ENCODE assay signal across 23 cellular contexts in the genomic region with DNA sequence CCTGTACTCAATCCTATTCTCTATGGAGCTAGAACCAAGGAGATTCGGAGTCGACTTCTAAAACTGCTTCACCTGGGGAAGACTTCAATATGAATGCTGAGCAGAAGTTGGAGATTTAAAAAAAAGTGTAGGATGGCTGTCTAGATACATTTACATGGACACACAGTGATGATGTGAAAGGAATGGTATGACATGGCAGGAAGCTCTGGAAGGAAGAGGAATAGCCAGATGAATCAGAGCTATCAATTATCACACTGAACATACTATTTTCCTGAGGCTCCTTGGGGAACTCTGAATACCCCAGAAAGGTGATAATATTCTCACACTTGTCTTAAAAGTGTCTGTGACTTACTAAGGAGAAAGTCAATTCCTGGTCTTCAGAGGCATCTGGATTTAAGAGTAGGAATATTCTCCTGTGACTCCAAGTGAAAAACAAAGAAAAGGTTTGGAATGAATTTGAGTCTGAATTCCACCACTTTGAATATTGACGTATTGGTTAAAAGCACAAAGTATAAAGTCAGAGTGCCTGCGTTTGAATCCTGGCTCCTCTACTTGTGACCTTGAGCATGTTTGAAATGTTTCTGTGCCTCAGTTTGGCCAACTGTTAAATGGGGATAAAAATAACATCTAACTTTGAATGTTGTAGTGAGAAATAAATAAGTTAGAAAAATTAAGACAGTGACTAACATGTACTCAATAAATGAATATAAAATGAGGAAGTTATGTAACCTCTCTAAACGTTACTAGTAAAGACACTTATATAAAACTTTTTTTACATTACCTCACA. TPM values are rescaled to one million over a fixed set of nuclear protein-coding genes. Genes with fewer than 3 reads are reported as not detected.
DNase-seq lines count a peak whose midpoint lies in the region; ATAC-seq, FAIRE-seq and TF ChIP-seq lines count a peak whose summit lies in the region.
"Had no signal": no experiment of that assay in that cellular context is flagged by ENCODE, and none has a peak within 500 bp of the region (broad histone marks: within the 10 kb centered on the region; RNA-seq: fewer than 3 reads in every experiment).

No MANE protein-coding gene starts in this region.

- no peaks in the 10 kb centered on the region for H3K27me3 ChIP-seq in K562 (ENCODE audit: control insufficient read depth in 2 of 2, insufficient read depth in 2 of 2, low read length in 2 of 2)

- peaks cover 4 to 5% of the 10 kb centered on the region in 2 experiments; a peak in 1 of 5 replicates for H3K4me1 ChIP-seq in K562 (replicated peaks in 1 of 2; ENCODE audit: control insufficient read depth in 2 of 2, insufficient read depth in 2 of 2, low read length in 2 of 2)

- TF ChIP-seq POLR2A in K562 (conservative IDR thresholded peaks at IDR 0.05): no peak

- no TSS peak for BruUV-seq in K562 (replicated peaks; lab: Mats Ljungman, UMichigan)

- FAIRE-seq in K562 (lab: Jason Lieb, UNC): no peak
- FAIRE-seq: GM12892 had no signal

- H3K4me3 ChIP-seq in K562: no peak overlapping the region
- no peak overlapping the region for H3K4me3 ChIP-seq in skeletal muscle cell (ENCODE audit: low read depth, low read length)
- H3K4me3 ChIP-seq: GM23248 had no signal

- TF ChIP-seq CTCF in K562 (IDR thresholded peaks at IDR 0.05 in 2 of 3, conservative IDR thresholded peaks at IDR 0.05 in 1 of 3; ENCODE audit: insufficient read depth in 2 of 3, low read depth in 1 of 3, low read length in 3 of 3): no peak

- peaks cover 97% of the 10 kb centered on the region for H3K36me3 ChIP-seq in K562 (ENCODE audit: control insufficient read depth, insufficient read depth, low read length)

- peaks cover 4% of the 10 kb centered on the region for H3K9me1 ChIP-seq in K562 (ENCODE audit: control insufficient read depth, insufficient read depth, low read length)

- H4K20me1 ChIP-seq in K562 (replicated peaks; ENCODE audit: control insufficient read depth, insufficient read depth, low read length): peaks cover 48% of the 10 kb centered on the region

- TF ChIP-seq RAD21 in K562 (CRISPR knock-in tag; conservative IDR thresholded peaks at IDR 0.05 in 1 of 2, IDR thresholded peaks at IDR 0.05 in 1 of 2): no peak

- intact Hi-C loops in K562 (cut with micrococcal nuclease): loop anchor here (10.0 kb wide), 1 partner anchor 405 kb away; a partner anchor contains a TSS

- H3K79me2 ChIP-seq in K562 (ENCODE audit: control insufficient read depth, insufficient read depth, low read length): peaks cover 100% of the 10 kb centered on the region

- no peak overlapping the region for H3K27ac ChIP-seq in K562 (ENCODE audit: extremely low read depth, low read depth, low read length)
- H3K27ac ChIP-seq: GM23248 had no signal

- DNase-seq in ELR (ENCODE audit: low read depth) (peak; percentile 20), HS-5 (ENCODE audit: low read depth) (peak; percentile 22), K562 (ENCODE audit: extremely low read depth in 1 of 4, low spot score in 3 of 4) (no peak), skeletal muscle cell (ENCODE audit: low read depth) (peak; percentile 25), putamen (ENCODE audit: low spot score) (no peak), NCI-H2107 (lab: John Stamatoyannopoulos, UW) (no peak), iPS-NIHi7 (ENCODE audit: extremely low spot score) (no peak)
- DNase-seq: CD4-positive, CD25-positive, alpha-beta regulatory T cell; GM23248; HCEC 1CT; KBM-7; MM.1S; NCI-H1092 treated with DMSO at 0.1 percent for 48 hours; NCI-H1436 treated with DMSO at 0.1 percent for 48 hours; NCI-H1930; NCI-H2171; NCI-H524 treated with DMSO at 0.1 percent for 48 hours; NCI-H82; T-helper 1 cell had no signal

- WGBS in K562 (ENCODE audit: insufficient coverage, low coverage, missing lambda C conversion rate): 57% methylated on average over 5 of the region's 5 CpGs

- in situ Hi-C loops in K562 (cut with MboI): no loop called here

- CTCF ChIA-PET in K562 (lab: Yijun Ruan, JAX; ENCODE audit: low intra/inter-chr PET ratio): no interaction called here

- no peak for TF ChIP-seq EP300 in K562 (IDR thresholded peaks at IDR 0.05; ENCODE audit: low read length)

- ATAC-seq in K562: no peak
- ATAC-seq: Panc1 had no signal

- H2AFZ ChIP-seq in K562 (ENCODE audit: low read depth, low read length): no peak overlapping the region
- H2AFZ ChIP-seq: GM23248 had no signal

- no peak overlapping the region for H3K9ac ChIP-seq in K562 (ENCODE audit: insufficient read depth in 1 of 2, low read depth in 2 of 2, low read length in 2 of 2)
- H3K9ac ChIP-seq: GM23248 had no signal

- no peak overlapping the region for H3K4me2 ChIP-seq in K562 (ENCODE audit: insufficient read depth, low read length)

- POLR2A ChIA-PET in K562 (lab: Yijun Ruan, JAX): interaction anchor here (0.6 to 1.2 kb wide), 3 partner anchors 15 to 184 kb away, joined by 3 to 4 read pairs (median 4); no protein-coding TSS in a partner anchor

- no peaks in the 10 kb centered on the region for H3K9me3 ChIP-seq in K562 (replicated peaks; ENCODE audit: control insufficient read depth, insufficient read depth, low read depth, low read length)

RNA-seq across cellular contexts. Expression of a gene that starts 1.3 kb away (rescaled TPM):
- 1.1 and 3.1 TPM in 2 replicates for total RNA-seq in K562 (2011; cell fraction: chromatin; rRNA removed; ENCODE audit: low replicate concordance)
- total RNA-seq in K562 (2011; cell fraction: nucleolus; rRNA removed): 1.2 and 1.8 TPM in 2 replicates
- total RNA-seq in K562 (2011; cell fraction: nucleoplasm; rRNA removed): 1.5 and 4.6 TPM in 2 replicates
- total RNA-seq in K562 (2014; rRNA removed) (0.12 and 0.14 TPM in 2 replicates), K562 (2014; rRNA removed; fragmentation: Illumina TruSeq; extraction: Trizol) (not detected in 2 replicates), K562 (2015; rRNA removed; fragmentation: Illumina TruSeq; extraction: Trizol) (not detected in 2 replicates), K562 (2021) (not detected in 2 replicates)
- polyA plus RNA-seq in K562 (2011; rRNA removed) (not detected in 2 replicates), K562 (2014; fragmentation: Illumina TruSeq; extraction: Trizol) (not detected in 2 replicates), K562 (2014; fragmentation: Nextera tagmentation; extraction: Ambion mirVana) (1 to 10 TPM in 1 of 2 experiments, under 1 TPM in 1; 0.97 to 1.3 TPM), K562 (2014; rRNA removed) (not detected in 2 replicates)
- not detected in 2 replicates for polyA plus RNA-seq in K562 (2011; cell fraction: cytosol; rRNA removed)
- not detected in 2 replicates for polyA plus RNA-seq in K562 (2011; cell fraction: nucleus; rRNA removed)
- polyA plus RNA-seq in K562 (2012): 0.87 and 2.4 TPM in 2 replicates
- 0.46 and 0.84 TPM in 2 replicates for polyA minus RNA-seq in K562 (2011; rRNA and poly(A)+ RNA removed)
- polyA minus RNA-seq in K562 (2011; cell fraction: cytosol; rRNA and poly(A)+ RNA removed): not detected in 2 replicates
- 3.2 and 4.2 TPM in 2 replicates for polyA minus RNA-seq in K562 (2011; cell fraction: nucleus; rRNA and poly(A)+ RNA removed)
- total RNA-seq: A673; CD4-positive, CD25-positive, alpha-beta regulatory T cell; GM23248 had no signal
- polyA plus RNA-seq: BJ; CD4-positive, CD25-positive, alpha-beta regulatory T cell; GM23248 had no signal

RNA-seq across cellular contexts. Expression of a gene that starts 20.0 kb away (rescaled TPM):
- total RNA-seq in K562 (2011; cell fraction: chromatin; rRNA removed; ENCODE audit: low replicate concordance): 0.12 and 0.33 TPM in 2 replicates
- total RNA-seq in K562 (2011; cell fraction: nucleolus; rRNA removed): not detected in 2 replicates
- total RNA-seq in K562 (2011; cell fraction: nucleoplasm; rRNA removed): not detected in 2 replicates
- total RNA-seq in K562 (2014; rRNA removed) (0.27 TPM in 1 of 2 replicates, not detected in the other), K562 (2014; rRNA removed; fragmentation: Illumina TruSeq; extraction: Trizol) (not detected in 2 replicates), K562 (2015; rRNA removed; fragmentation: Illumina TruSeq; extraction: Trizol) (not detected in 2 replicates), K562 (2021) (0.07 TPM in 1 of 2 replicates, not detected in the other)
- polyA plus RNA-seq in K562 (2011; rRNA removed) (0.05 TPM in 1 of 2 replicates, not detected in the other), K562 (2014; fragmentation: Illumina TruSeq; extraction: Trizol) (not detected in 2 replicates), K562 (2014; fragmentation: Nextera tagmentation; extraction: Ambion mirVana) (under 1 TPM in 1 of 2 experiments, not detected in 1; 0.01 TPM), K562 (2014; rRNA removed) (not detected in 2 replicates)
- polyA plus RNA-seq in K562 (2011; cell fraction: cytosol; rRNA removed): not detected in 2 replicates
- polyA plus RNA-seq in K562 (2011; cell fraction: nucleus; rRNA removed): 0.06 and 0.21 TPM in 2 replicates
- not detected in 2 replicates for polyA plus RNA-seq in K562 (2012)
- polyA minus RNA-seq in K562 (2011; rRNA and poly(A)+ RNA removed): 0.11 TPM in 1 of 2 replicates, not detected in the other
- polyA minus RNA-seq in K562 (2011; cell fraction: cytosol; rRNA and poly(A)+ RNA removed): not detected in 2 replicates
- polyA minus RNA-seq in K562 (2011; cell fraction: nucleus; rRNA and poly(A)+ RNA removed): 0.13 and 0.22 TPM in 2 replicates
- total RNA-seq: A673, GM23248 had no signal
- polyA plus RNA-seq: CD4-positive, CD25-positive, alpha-beta regulatory T cell; GM23248 had no signal

RNA-seq across cellular contexts. Expression of a gene that starts 26.7 kb away (rescaled TPM):
- 0.23 and 0.32 TPM in 2 replicates for total RNA-seq in K562 (2011; cell fraction: chromatin; rRNA removed; ENCODE audit: low replicate concordance)
- 0.33 and 0.53 TPM in 2 replicates for total RNA-seq in K562 (2011; cell fraction: nucleolus; rRNA removed)
- total RNA-seq in K562 (2011; cell fraction: nucleoplasm; rRNA removed): 0.51 TPM in 1 of 2 replicates, not detected in the other
- total RNA-seq in K562 (2014; rRNA removed) (0.14 and 0.16 TPM in 2 replicates), K562 (2014; rRNA removed; fragmentation: Illumina TruSeq; extraction: Trizol) (0.16 and 0.18 TPM in 2 replicates), K562 (2015; rRNA removed; fragmentation: Illumina TruSeq; extraction: Trizol) (0.11 and 0.14 TPM in 2 replicates), K562 (2021) (0.09 and 0.20 TPM in 2 replicates)
- polyA plus RNA-seq in K562 (2011; rRNA removed) (0.14 and 0.20 TPM in 2 replicates), K562 (2014; fragmentation: Illumina TruSeq; extraction: Trizol) (0.06 and 0.27 TPM in 2 replicates), K562 (2014; fragmentation: Nextera tagmentation; extraction: Ambion mirVana) (under 1 TPM; 0.07 to 0.14 TPM), K562 (2014; rRNA removed) (0.24 TPM in 1 of 2 replicates, not detected in the other)
- polyA plus RNA-seq in K562 (2011; cell fraction: cytosol; rRNA removed): 0.07 and 0.13 TPM in 2 replicates
- 0.97 and 1.1 TPM in 2 replicates for polyA plus RNA-seq in K562 (2011; cell fraction: nucleus; rRNA removed)
- polyA plus RNA-seq in K562 (2012): 0.14 and 0.86 TPM in 2 replicates
- polyA minus RNA-seq in K562 (2011; rRNA and poly(A)+ RNA removed): 0.14 and 0.33 TPM in 2 replicates
- not detected in 2 replicates for polyA minus RNA-seq in K562 (2011; cell fraction: cytosol; rRNA and poly(A)+ RNA removed)
- 0.27 and 0.56 TPM in 2 replicates for polyA minus RNA-seq in K562 (2011; cell fraction: nucleus; rRNA and poly(A)+ RNA removed)
- total RNA-seq: A673 had no signal
- polyA plus RNA-seq: CD4-positive, CD25-positive, alpha-beta regulatory T cell had no signal

RNA-seq across cellular contexts. Expression of a gene that starts 40.6 kb away (rescaled TPM):
- total RNA-seq in K562 (2011; cell fraction: chromatin; rRNA removed; ENCODE audit: low replicate concordance): 0.21 and 0.77 TPM in 2 replicates
- total RNA-seq in K562 (2011; cell fraction: nucleolus; rRNA removed): not detected in 2 replicates
- 0.37 and 0.69 TPM in 2 replicates for total RNA-seq in K562 (2011; cell fraction: nucleoplasm; rRNA removed)
- total RNA-seq in K562 (2014; rRNA removed): not detected in 2 replicates
- total RNA-seq in K562 (2014; rRNA removed; fragmentation: Illumina TruSeq; extraction: Trizol): not detected in 2 replicates
- not detected in 2 replicates for total RNA-seq in K562 (2015; rRNA removed; fragmentation: Illumina TruSeq; extraction: Trizol)
- total RNA-seq in K562 (2021): not detected in 2 replicates
- polyA plus RNA-seq in K562 (2011; rRNA removed): not detected in 2 replicates
- not detected in 2 replicates for polyA plus RNA-seq in K562 (2011; cell fraction: cytosol; rRNA removed)
- polyA plus RNA-seq in K562 (2011; cell fraction: nucleus; rRNA removed): not detected in 2 replicates
- 0.22 and 0.44 TPM in 2 replicates for polyA plus RNA-seq in K562 (2012)
- polyA plus RNA-seq in K562 (2014; fragmentation: Illumina TruSeq; extraction: Trizol): not detected in 2 replicates
- under 1 TPM; 0.06 to 0.61 TPM for polyA plus RNA-seq in K562 (2014; fragmentation: Nextera tagmentation; extraction: Ambion mirVana)
- 0.07 TPM in 1 of 2 replicates, not detected in the other for polyA plus RNA-seq in K562 (2014; rRNA removed)
- 0.24 TPM in 1 of 2 replicates, not detected in the other for polyA minus RNA-seq in K562 (2011; rRNA and poly(A)+ RNA removed)
- not detected in 2 replicates for polyA minus RNA-seq in K562 (2011; cell fraction: cytosol; rRNA and poly(A)+ RNA removed)
- polyA minus RNA-seq in K562 (2011; cell fraction: nucleus; rRNA and poly(A)+ RNA removed): 0.13 and 0.22 TPM in 2 replicates
- total RNA-seq: A673; CD4-positive, CD25-positive, alpha-beta regulatory T cell; GM23248 had no signal
- polyA plus RNA-seq: BJ; CD4-positive, CD25-positive, alpha-beta regulatory T cell; GM23248 had no signal

RNA-seq across cellular contexts. Expression of a gene that starts 48.5 kb away (rescaled TPM):
- total RNA-seq in K562 (2011; cell fraction: chromatin; rRNA removed; ENCODE audit: low replicate concordance): 151 and 336 TPM in 2 replicates
- total RNA-seq in K562 (2011; cell fraction: nucleolus; rRNA removed): 55.7 and 118 TPM in 2 replicates
- total RNA-seq in K562 (2011; cell fraction: nucleoplasm; rRNA removed): 327 and 596 TPM in 2 replicates
- total RNA-seq in K562 (2014; rRNA removed): 5.2 and 5.8 TPM in 2 replicates
- total RNA-seq in K562 (2014; rRNA removed; fragmentation: Illumina TruSeq; extraction: Trizol): 11.0 and 16.5 TPM in 2 replicates
- total RNA-seq in K562 (2015; rRNA removed; fragmentation: Illumina TruSeq; extraction: Trizol): 8.2 and 8.9 TPM in 2 replicates
- 6.6 and 7.2 TPM in 2 replicates for total RNA-seq in K562 (2021)
- polyA plus RNA-seq in K562 (2011; rRNA removed): 2.8 and 5.7 TPM in 2 replicates
- polyA plus RNA-seq in K562 (2011; cell fraction: cytosol; rRNA removed): 1.4 and 2.2 TPM in 2 replicates
- 44.8 and 45.8 TPM in 2 replicates for polyA plus RNA-seq in K562 (2011; cell fraction: nucleus; rRNA removed)
- polyA plus RNA-seq in K562 (2012): 0.53 and 1.0 TPM in 2 replicates
- 2.6 TPM in 2 replicates for polyA plus RNA-seq in K562 (2014; fragmentation: Illumina TruSeq; extraction: Trizol)
- polyA plus RNA-seq in K562 (2014; fragmentation: Nextera tagmentation; extraction: Ambion mirVana): 1 to 10 TPM in 1 of 2 experiments, under 1 TPM in 1; 0.42 to 1.4 TPM
- polyA plus RNA-seq in K562 (2014; rRNA removed): 1.8 and 1.9 TPM in 2 replicates
- 168 and 311 TPM in 2 replicates for polyA minus RNA-seq in K562 (2011; rRNA and poly(A)+ RNA removed)
- 4.9 and 6.2 TPM in 2 replicates for polyA minus RNA-seq in K562 (2011; cell fraction: cytosol; rRNA and poly(A)+ RNA removed)
- 284 and 414 TPM in 2 replicates for polyA minus RNA-seq in K562 (2011; cell fraction: nucleus; rRNA and poly(A)+ RNA removed)
- total RNA-seq: A673; CD4-positive, CD25-positive, alpha-beta regulatory T cell; GM23248 had no signal
- polyA plus RNA-seq: BJ; CD4-positive, CD25-positive, alpha-beta regulatory T cell; GM23248 had no signal

Comparison
In these comparisons a context has a peak if more than half of its experiments do, and no peak if none do; other contexts are left out.
1. DNase-seq: peak in ELR (single experiment), HS-5 (single experiment) and skeletal muscle cell (single experiment); none in K562 (0 of 4), putamen (single experiment), NCI-H2107 (single experiment) and iPS-NIHi7 (single experiment).